ENCODE assay signal across 19 cellular contexts in genomic region chr14:75409425-75410205, GRCh38. TPM values are rescaled to one million over a fixed set of nuclear protein-coding genes. Genes with fewer than 3 reads are reported as not detected.
DNase-seq lines count a peak whose midpoint lies in the region; ATAC-seq, FAIRE-seq and TF ChIP-seq lines count a peak whose summit lies in the region.
"Had no signal": no experiment of that assay in that cellular context is flagged by ENCODE, and none has a peak within 500 bp of the region (broad histone marks: within the 10 kb centered on the region; RNA-seq: fewer than 3 reads in every experiment).

No MANE protein-coding gene starts in this region.

- no peak overlapping the region for H3K4me3 ChIP-seq in H1 (ENCODE audit: extremely low read depth in 1 of 4, insufficient read depth in 2 of 4, low read depth in 3 of 4, low read length in 4 of 4)
- H3K4me3 ChIP-seq in neuronal stem cell (ENCODE audit: low read length in 2 of 2): no peak overlapping the region

- no peak for FAIRE-seq in H1 (lab: Jason Lieb, UNC)

- no peak overlapping the region for H2BK12ac ChIP-seq in H9 (ENCODE audit: insufficient read length, low read depth, low read length)
- no peak overlapping the region for H2BK12ac ChIP-seq in H1 (ENCODE audit: low read depth, low read length)
- no peak overlapping the region for H2BK12ac ChIP-seq in neuronal stem cell (ENCODE audit: low read length)

- no peak overlapping the region for H2BK120ac ChIP-seq in H9 (ENCODE audit: low read depth, low read length, poor library complexity, severe bottlenecking)
- H2BK120ac ChIP-seq in H1 (replicated peaks; ENCODE audit: low read depth, low read length): no peak overlapping the region
- H2BK120ac ChIP-seq in neuronal stem cell (ENCODE audit: low read depth, low read length): no peak overlapping the region

- TF ChIP-seq RAD21 in H1 (IDR thresholded peaks at IDR 0.05 in 1 of 2, conservative IDR thresholded peaks at IDR 0.05 in 1 of 2; ENCODE audit: low read depth in 2 of 2, low read length in 2 of 2): peak; percentile 14 to 23; a peak in 2 of 4 replicates

- H3K27me3 ChIP-seq in H9 (ENCODE audit: insufficient read depth, low read length) (no peaks in the 10 kb centered on the region), H1 (replicated peaks in 1 of 4; ENCODE audit: control insufficient read depth in 3 of 4, extremely low read depth in 1 of 4, insufficient read depth in 3 of 4, low read length in 3 of 4) (no peaks in the 10 kb centered on the region), neuronal stem cell (ENCODE audit: control insufficient read depth in 3 of 3, insufficient read depth in 3 of 3, low read depth in 1 of 3, low read length in 3 of 3) (no peaks in the 10 kb centered on the region)

- H3K14ac ChIP-seq in H9 (ENCODE audit: insufficient read depth, low read length) (no peak overlapping the region), H1 (ENCODE audit: insufficient read length) (no peak overlapping the region), neuronal stem cell (ENCODE audit: low read length) (peak overlapping the region; percentile 31)

- no CpG with 5 or more reads among the region's 10 CpGs for WGBS in H9 (ENCODE audit: extremely low coverage, insufficient read length, low lambda C conversion rate)
- WGBS in H1 (ENCODE audit: extremely low coverage in 1 of 2, insufficient coverage in 1 of 2, insufficient read length in 1 of 2, insufficient replicate concordance in 2 of 2, low coverage in 1 of 2, low lambda C conversion rate in 2 of 2, missing lambda C conversion rate in 1 of 2), 2 experiments: 81% methylated on average over 10 of the region's 10 CpGs; no CpG with 5 or more reads in 1 of the 2 experiments
- WGBS in neuronal stem cell (ENCODE audit: extremely low coverage in 2 of 2, insufficient read length in 2 of 2, insufficient replicate concordance in 1 of 2), 2 donors: no CpG with 5 or more reads among the region's 10 CpGs

- H2BK15ac ChIP-seq in H9 (ENCODE audit: low read depth, low read length) (no peak overlapping the region), H1 (ENCODE audit: low read length) (no peak overlapping the region), neuronal stem cell (ENCODE audit: low read length) (peak overlapping the region; percentile 51)

- ATAC-seq in HG03432 (IDR thresholded peaks at IDR 0.05; ENCODE audit: unreplicated experiment): no peak
- ATAC-seq in esophagus mucosa: no peak

- H4K20me1 ChIP-seq in H9 (ENCODE audit: control insufficient read depth, insufficient read depth, insufficient read length) (no peaks in the 10 kb centered on the region), H1 (replicated peaks in 1 of 2; ENCODE audit: control insufficient read depth in 1 of 2, insufficient read depth in 2 of 2, low read length in 2 of 2) (no peaks in the 10 kb centered on the region)

- peak; percentile 27; the same call in 2 of the 3 replicates for TF ChIP-seq CTCF in H9 (conservative IDR thresholded peaks at IDR 0.05)
- peak in 1 of 3 experiments; percentile 16; a peak in 1 of 4 replicates for TF ChIP-seq CTCF in H1 (IDR thresholded peaks at IDR 0.05; ENCODE audit: control extremely low read depth in 1 of 3, insufficient read depth in 1 of 3, low read depth in 1 of 3, low read length in 3 of 3)

- no peak overlapping the region for H3K4me3 Mint-ChIP-seq in H9
- H3K4me3 Mint-ChIP-seq: activated B cell treated with CpG ODN at 0.5 μM for 24 hours, CD14-positive monocyte had no signal

- no peak overlapping the region for H4K91ac ChIP-seq in H9 (ENCODE audit: insufficient read length, low read depth, low read length)
- no peak overlapping the region for H4K91ac ChIP-seq in H1 (replicated peaks; ENCODE audit: insufficient read length, low read length)
- no peak overlapping the region for H4K91ac ChIP-seq in neuronal stem cell (ENCODE audit: low read depth, low read length, poor library complexity)

- H3K79me2 ChIP-seq in H9 (ENCODE audit: insufficient read depth, low read length) (no peaks in the 10 kb centered on the region), H1 (ENCODE audit: control insufficient read depth in 1 of 2, insufficient read depth in 2 of 2, low read length in 2 of 2) (no peaks in the 10 kb centered on the region)

- no peak overlapping the region for H3K18ac ChIP-seq in H9 (ENCODE audit: insufficient read length, low read depth, low read length)
- no peak overlapping the region for H3K18ac ChIP-seq in H1 (ENCODE audit: extremely low read depth, low read length)
- H3K18ac ChIP-seq in neuronal stem cell (ENCODE audit: low read length): no peak overlapping the region

- H2AK5ac ChIP-seq in H9 (ENCODE audit: insufficient read length, low read length) (no peak overlapping the region), H1 (ENCODE audit: low read depth, low read length) (no peak overlapping the region), neuronal stem cell (ENCODE audit: low read depth, low read length) (peak overlapping the region; percentile 51)

- H2BK20ac ChIP-seq in H9 (ENCODE audit: low read depth, low read length, poor library complexity, severe bottlenecking): no peak overlapping the region
- H2BK20ac ChIP-seq in H1 (ENCODE audit: low read length): no peak overlapping the region

- no peak overlapping the region for H4K8ac ChIP-seq in H9 (replicated peaks; ENCODE audit: insufficient read length, low read depth, low read length)
- H4K8ac ChIP-seq in H1 (ENCODE audit: extremely low read depth, insufficient read depth, low read length): no peak overlapping the region
- H4K8ac ChIP-seq in neuronal stem cell (ENCODE audit: low read depth, low read length): no peak overlapping the region

- no peak overlapping the region for H3K27ac ChIP-seq in H9 (ENCODE audit: insufficient read length, low read depth, low read length)
- H3K27ac ChIP-seq in H1 (ENCODE audit: low read depth, low read length): no peak overlapping the region
- H3K27ac ChIP-seq in neuronal stem cell (replicated peaks; ENCODE audit: low read length): no peak overlapping the region

- CTCF ChIA-PET in H1 (lab: Charles Lee; ENCODE audit: partially characterized antibody): interaction anchor here (0.6 to 1.7 kb wide), 9 partner anchors 10 to 279 kb away, joined by 3 to 6 read pairs (median 3); no protein-coding TSS in a partner anchor

- no peak overlapping the region for H2BK5ac ChIP-seq in H9 (ENCODE audit: insufficient read length, low read length)
- H2BK5ac ChIP-seq in H1 (ENCODE audit: low read depth, low read length): no peak overlapping the region
- H2BK5ac ChIP-seq in neuronal stem cell (ENCODE audit: low read length): no peak overlapping the region

- H3K4me1 ChIP-seq in H9 (ENCODE audit: insufficient read depth, low read length): peaks cover 5% of the 10 kb centered on the region; the same call in 1 of the 2 replicates
- peaks cover 0 to 16% (median 10%) of the 10 kb centered on the region in 4 experiments; a peak in 6 of 7 replicates for H3K4me1 ChIP-seq in H1 (replicated peaks in 1 of 4; ENCODE audit: control insufficient read depth in 3 of 4, insufficient read depth in 4 of 4, low read length in 3 of 4)
- H3K4me1 ChIP-seq in neuronal stem cell (ENCODE audit: control insufficient read depth in 2 of 2, insufficient read depth in 1 of 2, low read depth in 1 of 2, low read length in 2 of 2): peaks cover 12 to 14% of the 10 kb centered on the region in 2 donors

- POLR2A ChIA-PET in H1 (lab: Charles Lee; ENCODE audit: partially characterized antibody): interaction anchor here (1.2 to 1.3 kb wide), 2 partner anchors 9 to 151 kb away, joined by 4 to 5 read pairs; no protein-coding TSS in a partner anchor

- H3K4ac ChIP-seq in H9 (ENCODE audit: low read depth, low read length) (no peak overlapping the region), H1 (replicated peaks; ENCODE audit: insufficient read length, low read depth, low read length) (no peak overlapping the region), neuronal stem cell (ENCODE audit: low read length) (no peak overlapping the region)

- TF ChIP-seq POLR2A in H1 (IDR thresholded peaks at IDR 0.05; ENCODE audit: control extremely low read depth in 1 of 2, low read depth in 2 of 2, low read length in 2 of 2): no peak

- no peaks in the 10 kb centered on the region; the same call in 1 of the 2 replicates for H3K27me3 Mint-ChIP-seq in H9 (ENCODE audit: low read depth)
- H3K27me3 Mint-ChIP-seq: activated B cell treated with CpG ODN at 0.5 μM for 24 hours had no signal

- no peak for TF ChIP-seq EP300 in H1 (IDR thresholded peaks at IDR 0.05; ENCODE audit: borderline replicate concordance in 1 of 2, low read depth in 2 of 2, low read length in 2 of 2)

- H3K4me2 ChIP-seq in H9 (ENCODE audit: insufficient read depth, insufficient read length, low read length): no peak overlapping the region
- no peak overlapping the region for H3K4me2 ChIP-seq in H1 (ENCODE audit: insufficient read depth in 1 of 2, low read depth in 2 of 2, low read length in 2 of 2)
- H3K4me2 ChIP-seq in neuronal stem cell (ENCODE audit: insufficient read depth, low read length, poor library complexity, severe bottlenecking): no peak overlapping the region

- DNase-seq in G401 (ENCODE audit: low spot score) (peak; percentile 20), H9 (no peak), H1 (ENCODE audit: low read depth in 1 of 2, low spot score in 2 of 2) (no peak), neuronal stem cell (ENCODE audit: low spot score) (no peak), DMS153 (lab: John Stamatoyannopoulos, UW) (no peak), GM19238 (ENCODE audit: insufficient read length, low spot score) (no peak)
- DNase-seq: activated B cell treated with CpG ODN at 0.5 μM for 24 hours; activated CD4-positive, alpha-beta T cell treated with anti-CD3 and anti-CD28 coated beads, Interleukin-2, amount 50 U/mL, for 48 hours; activated CD8-positive, alpha-beta memory T cell treated with anti-CD3 and anti-CD28 coated beads, Interleukin-2, amount 50 U/mL, for 4 hours; activated naive CD4-positive, alpha-beta T cell treated with anti-CD3 and anti-CD28 coated beads, Interleukin-2, amount 50 U/mL, for 16 hours; anterior cingulate cortex; central memory CD4-positive, alpha-beta T cell; EL; mammary epithelial cell; NCI-H1694 treated with DMSO at 0.1 percent for 48 hours; trophoblast cell had no signal

- H3K9me3 ChIP-seq in H9 (ENCODE audit: control insufficient read depth, low read depth, low read length) (no peaks in the 10 kb centered on the region), H1 (ENCODE audit: insufficient read depth in 2 of 2, low read depth in 1 of 2, low read length in 1 of 2) (peaks cover 0 to 2% of the 10 kb centered on the region in 2 experiments; a peak in 1 of 4 replicates), neuronal stem cell (replicated peaks in 1 of 2; ENCODE audit: control insufficient read depth in 2 of 2, insufficient read depth in 1 of 2, low read depth in 1 of 2, low read length in 2 of 2) (peaks cover 3% of the 10 kb centered on the region in 2 donors)

- in situ Hi-C loops in G401 (cut with HindIII; ENCODE audit: low sequenced_read_pairs): no loop called here

- H3K9ac ChIP-seq in H9 (ENCODE audit: extremely low read depth, insufficient read length, low read length) (no peak overlapping the region), H1 (replicated peaks in 1 of 4; ENCODE audit: extremely low read depth in 1 of 4, low read depth in 3 of 4, low read length in 3 of 4) (no peak overlapping the region), neuronal stem cell (ENCODE audit: low read depth, low read length, poor library complexity) (no peak overlapping the region)

- no peaks in the 10 kb centered on the region for H3K79me1 ChIP-seq in H9 (ENCODE audit: insufficient read depth, low read depth, low read length, poor library complexity, severe bottlenecking)
- no peaks in the 10 kb centered on the region for H3K79me1 ChIP-seq in H1 (ENCODE audit: low read depth, low read length)
- H3K79me1 ChIP-seq in neuronal stem cell (ENCODE audit: low read depth, low read length): no peaks in the 10 kb centered on the region

- H4K5ac ChIP-seq in H9 (ENCODE audit: insufficient read length, low read depth, low read length): no peak overlapping the region
- no peak overlapping the region for H4K5ac ChIP-seq in H1 (ENCODE audit: insufficient read length, low read depth, low read length)

- H3K9me3 Mint-ChIP-seq in H9: 0 out of 5 replicates have a peak, but pooled peaks cover 0 to 3% of the 10 kb centered on the region in 2 experiments
- H3K9me3 Mint-ChIP-seq: activated B cell treated with CpG ODN at 0.5 μM for 24 hours had no signal

- H3K4me1 Mint-ChIP-seq in H9: peaks cover 33 to 36% of the 10 kb centered on the region in 2 experiments
- H3K4me1 Mint-ChIP-seq: activated B cell treated with CpG ODN at 0.5 μM for 24 hours had no signal

- no peaks in the 10 kb centered on the region; a peak in 1 of 7 replicates for H3K36me3 Mint-ChIP-seq in H9 (ENCODE audit: insufficient read depth in 1 of 3, low read depth in 3 of 3)
- H3K36me3 Mint-ChIP-seq: CD14-positive monocyte had no signal

- no peaks in the 10 kb centered on the region for H3K23me2 ChIP-seq in H9 (ENCODE audit: insufficient read length, low read depth, low read length, poor library complexity, severe bottlenecking)
- H3K23me2 ChIP-seq in H1 (ENCODE audit: low read depth, low read length): no peaks in the 10 kb centered on the region

- H3K23ac ChIP-seq in H9 (ENCODE audit: insufficient read length, low read depth, low read length) (no peak overlapping the region), H1 (ENCODE audit: insufficient read length) (no peak overlapping the region), neuronal stem cell (ENCODE audit: low read depth, low read length, poor library complexity) (no peak overlapping the region)

- H2AFZ ChIP-seq in H9 (ENCODE audit: low read length): no peak overlapping the region
- no peak overlapping the region for H2AFZ ChIP-seq in H1 (ENCODE audit: low read length)
- peak overlapping the region; percentile 13 for H2AFZ ChIP-seq in neuronal stem cell (ENCODE audit: low read length)

- no peak overlapping the region; a peak in 2 of 7 replicates for H3K27ac Mint-ChIP-seq in H9
- H3K27ac Mint-ChIP-seq: activated B cell treated with CpG ODN at 0.5 μM for 24 hours had no signal

- no peak overlapping the region for H3T11ph ChIP-seq in H9 (ENCODE audit: low read length)

- no peak overlapping the region for H3K56ac ChIP-seq in H9 (ENCODE audit: insufficient read length, low read depth, low read length)
- H3K56ac ChIP-seq in H1 (replicated peaks; ENCODE audit: insufficient read length, low read depth, low read length): no peak overlapping the region

- H3K36me3 ChIP-seq in H1 (ENCODE audit: control insufficient read depth in 2 of 4, insufficient read depth in 4 of 4, low read length in 3 of 4) (no peaks in the 10 kb centered on the region), neuronal stem cell (replicated peaks in 1 of 2; ENCODE audit: control insufficient read depth in 2 of 2, insufficient read depth in 2 of 2, low read length in 2 of 2) (no peaks in the 10 kb centered on the region)

RNA-seq across cellular contexts. Expression of gene JDP2, which starts 18.2 kb away (rescaled TPM):
- 37.4 and 40.7 TPM in 2 replicates for total RNA-seq in G401 (2014; rRNA removed; shearing (Covaris generic))
- total RNA-seq in H9 (2021): 22.8 and 24.7 TPM in 2 replicates
- total RNA-seq in H1 (2021; fragmentation: NEBNext Ultra II Directional; extraction: Animal tissue kit (Norgen Biotek cat#: 25700)): 23.6 and 27.2 TPM in 2 replicates
- polyA plus RNA-seq in H1 (2011; rRNA removed): 8.9 and 18.8 TPM in 2 replicates
- 23.2 TPM for polyA plus RNA-seq in H1 (2011; cell fraction: cytosol; rRNA removed)
- 20.9 TPM for polyA plus RNA-seq in H1 (2011; cell fraction: nucleus; rRNA removed)
- 13.7 to 19.6 TPM (median 17.7 TPM) in 4 replicates for polyA plus RNA-seq in H1 (2012, experiment 1 of 2)
- polyA plus RNA-seq in H1 (2012, experiment 2 of 2): 14.8 TPM
- 14.4 TPM for polyA plus RNA-seq in H1 (2013, experiment 1 of 2)
- polyA plus RNA-seq in H1 (2013, experiment 2 of 2): 14.1 TPM
- polyA minus RNA-seq in H1 (2011; rRNA and poly(A)+ RNA removed): 3.8 and 4.9 TPM in 2 replicates
- polyA minus RNA-seq in H1 (2011; cell fraction: cytosol; rRNA and poly(A)+ RNA removed): 19.7 TPM
- polyA minus RNA-seq in H1 (2011; cell fraction: nucleus; rRNA and poly(A)+ RNA removed): 10.3 TPM
- 12.3 TPM for polyA plus RNA-seq in neuronal stem cell (2013, experiment 1 of 2)
- 12.4 TPM for polyA plus RNA-seq in neuronal stem cell (2013, experiment 2 of 2)
- 18.5 TPM for total RNA-seq in esophagus mucosa
